ENCODE assay signal across 22 cellular contexts in genomic region chrX:13103111-13103913, GRCh38. TPM values are rescaled to one million over a fixed set of nuclear protein-coding genes. Genes with fewer than 3 reads are reported as not detected.
DNase-seq lines count a peak whose midpoint lies in the region; ATAC-seq, FAIRE-seq and TF ChIP-seq lines count a peak whose summit lies in the region.
"Had no signal": no experiment of that assay in that cellular context is flagged by ENCODE, and none has a peak within 500 bp of the region (broad histone marks: within the 10 kb centered on the region; RNA-seq: fewer than 3 reads in every experiment).

No MANE protein-coding gene starts in this region.

- no peaks in the 10 kb centered on the region for H3K36me3 Mint-ChIP-seq in astrocyte (ENCODE audit: low read depth, unreplicated experiment)
- H3K36me3 Mint-ChIP-seq: stimulated activated effector memory CD8-positive, alpha-beta T cell treated with anti-CD3 and anti-CD28 coated beads, Interleukin-12 subunit alpha, Interleukin-12 subunit beta, amount 100 ng/mL, for 72 hours had no signal

- H3K27me3 ChIP-seq in heart left ventricle (peaks cover 0 to 2% (median 0%) of the 10 kb centered on the region in 9 donors), astrocyte (ENCODE audit: insufficient read depth, low read length) (no peaks in the 10 kb centered on the region), foreskin keratinocyte (no peaks in the 10 kb centered on the region), tibial artery (no peaks in the 10 kb centered on the region)
- H3K27me3 ChIP-seq: SJCRH30 had no signal

- no peaks in the 10 kb centered on the region for H3K79me2 ChIP-seq in astrocyte (ENCODE audit: insufficient read depth, low read length)

- intact Hi-C loops in heart left ventricle (cut with DNase I) (loop anchor here in 3 of 10 donors (5.0 to 10.0 kb wide), 5 partner anchors 59 to 381 kb away; partner anchors contain the start of gene TMSB4X (in 2 of the 3)), left cardiac atrium (cut with DNase I) (no loop called here), tibial artery (cut with DNase I; ENCODE audit: low total_unique reads) (no loop called here)

- DNase-seq in heart left ventricle (no peak), left cardiac atrium (no peak), astrocyte (ENCODE audit: low read depth) (no peak), foreskin keratinocyte (no peak), tibial artery (no peak), SK-N-DZ (ENCODE audit: low spot score) (no peak), NOMO-1 treated with dmso at 0.1 percent for 144 hours (lab: John Stamatoyannopoulos, UW; ENCODE audit: unreplicated experiment) (no peak)
- DNase-seq: activated CD4-positive, CD25-positive, alpha-beta regulatory T cell; C1 segment of cervical spinal cord; caudate nucleus; effector CD8-positive, alpha-beta T cell; NCI-H2081; NCI-H524; nucleus accumbens; SJCRH30; stimulated activated CD4-positive, alpha-beta T cell treated with anti-CD3 and anti-CD28 coated beads, Interleukin-15, amount 100 ng/mL, for 24 hours had no signal

- H3K36me3 ChIP-seq in heart left ventricle (no peaks in the 10 kb centered on the region), astrocyte (ENCODE audit: insufficient read depth, low read length) (no peaks in the 10 kb centered on the region), tibial artery (no peaks in the 10 kb centered on the region)
- H3K36me3 ChIP-seq: SJCRH30 had no signal

- H3K27me3 Mint-ChIP-seq in astrocyte (ENCODE audit: low read depth, unreplicated experiment) = no peaks in the 10 kb centered on the region

- H3K4me3 Mint-ChIP-seq in astrocyte (ENCODE audit: unreplicated experiment) = no peak overlapping the region
- H3K4me3 Mint-ChIP-seq: stimulated activated effector memory CD8-positive, alpha-beta T cell treated with anti-CD3 and anti-CD28 coated beads, Interleukin-12 subunit alpha, Interleukin-12 subunit beta, amount 100 ng/mL, for 72 hours had no signal

- peaks cover 30% of the 10 kb centered on the region for H3K4me1 Mint-ChIP-seq in astrocyte (ENCODE audit: low read depth, unreplicated experiment)

- H3K4me3 ChIP-seq in heart left ventricle (no peak overlapping the region), astrocyte (ENCODE audit: insufficient read depth, low read depth, low read length) (no peak overlapping the region), tibial artery (no peak overlapping the region)
- H3K4me3 ChIP-seq: SJCRH30 had no signal

- no peaks in the 10 kb centered on the region for H4K20me1 ChIP-seq in astrocyte (ENCODE audit: insufficient read depth, low read length)

- TF ChIP-seq POLR2A in heart left ventricle (IDR thresholded peaks at IDR 0.05) = no peak

- no peak overlapping the region for H3K27ac Mint-ChIP-seq in astrocyte (ENCODE audit: unreplicated experiment)
- H3K27ac Mint-ChIP-seq: activated T-helper 1 cell treated with anti-CD3 and anti-CD28 coated beads, Interleukin-12 subunit alpha, Interleukin-12 subunit beta, Interleukin-2, Interleukin-4 antibody, amounts not matched to agents 30 ng/mL and 10 ng/mL and 1 ng/mL, durations not matched to agents 14 hours and 24 hours and 36 hours; stimulated activated effector memory CD8-positive, alpha-beta T cell treated with anti-CD3 and anti-CD28 coated beads, Interleukin-12 subunit alpha, Interleukin-12 subunit beta, amount 100 ng/mL, for 72 hours had no signal

- peak overlapping the region in 10 of 12 donors; percentile 38 to 85 (median 66) for H3K27ac ChIP-seq in heart left ventricle
- H3K27ac ChIP-seq in astrocyte (ENCODE audit: low read depth, low read length) = no peak overlapping the region
- peak overlapping the region; percentile 92 for H3K27ac ChIP-seq in foreskin keratinocyte
- H3K27ac ChIP-seq in tibial artery = peak overlapping the region; percentile 63 to 68
- H3K27ac ChIP-seq: SJCRH30 had no signal

- no peaks in the 10 kb centered on the region for H3K9me3 ChIP-seq in heart left ventricle
- no peaks in the 10 kb centered on the region for H3K9me3 ChIP-seq in astrocyte (ENCODE audit: insufficient read depth, low read depth, low read length)
- no peaks in the 10 kb centered on the region for H3K9me3 ChIP-seq in tibial artery
- H3K9me3 ChIP-seq: SJCRH30 had no signal

- 74 to 91% (median 83%) methylated on average over 7 of the region's 7 CpGs for WGBS in heart left ventricle, 4 donors

- H3K9me3 Mint-ChIP-seq in astrocyte (ENCODE audit: unreplicated experiment) = no peaks in the 10 kb centered on the region
- H3K9me3 Mint-ChIP-seq: activated T-helper 1 cell treated with anti-CD3 and anti-CD28 coated beads, Interleukin-12 subunit alpha, Interleukin-12 subunit beta, Interleukin-2, Interleukin-4 antibody, amounts not matched to agents 30 ng/mL and 10 ng/mL and 1 ng/mL, durations not matched to agents 14 hours and 24 hours and 36 hours; stimulated activated effector memory CD8-positive, alpha-beta T cell treated with anti-CD3 and anti-CD28 coated beads, Interleukin-12 subunit alpha, Interleukin-12 subunit beta, amount 100 ng/mL, for 72 hours had no signal

- H3K4me1 ChIP-seq in heart left ventricle (peaks cover 0 to 48% (median 16%) of the 10 kb centered on the region in 12 donors), astrocyte (ENCODE audit: insufficient read depth, low read length) (peaks cover 20% of the 10 kb centered on the region), foreskin keratinocyte (peaks cover 25% of the 10 kb centered on the region), tibial artery (peaks cover 0 to 46% (median 7%) of the 10 kb centered on the region in 4 donors)
- H3K4me1 ChIP-seq: SJCRH30 had no signal

- no peak for ATAC-seq in heart left ventricle
- no peak for ATAC-seq in left cardiac atrium
- ATAC-seq in foreskin keratinocyte = no peak
- no peak for ATAC-seq in HG02938 (IDR thresholded peaks at IDR 0.05; ENCODE audit: unreplicated experiment)
- ATAC-seq: stimulated activated effector memory CD8-positive, alpha-beta T cell treated with anti-CD3 and anti-CD28 coated beads, Interleukin-12 subunit alpha, Interleukin-12 subunit beta, amount 100 ng/mL, for 72 hours had no signal

- H3K4me2 ChIP-seq in astrocyte (ENCODE audit: low read length) = no peak overlapping the region

- TF ChIP-seq CTCF in heart left ventricle (IDR thresholded peaks at IDR 0.05) = no peak
- no peak for TF ChIP-seq CTCF in astrocyte (IDR thresholded peaks at IDR 0.05; ENCODE audit: insufficient read depth, low read depth, low read length)
- no peak for TF ChIP-seq CTCF in foreskin keratinocyte (conservative IDR thresholded peaks at IDR 0.05)
- no peak for TF ChIP-seq CTCF in tibial artery (IDR thresholded peaks at IDR 0.05)

- FAIRE-seq in astrocyte (lab: Jason Lieb, UNC) = peak; percentile 94

- H3K9ac ChIP-seq in astrocyte (ENCODE audit: low read length) = peak overlapping the region; percentile 1

- H2AFZ ChIP-seq in astrocyte (ENCODE audit: low read depth, low read length) = no peak overlapping the region

RNA-seq across cellular contexts. Expression of gene FAM9C, which starts 58.9 kb away (rescaled TPM):
- total RNA-seq in heart left ventricle (1 to 10 TPM in 1 of 9 donors, under 1 TPM in 5, not detected in 3; 0.20 to 2.6 (median 0.34) TPM), left cardiac atrium (not detected), astrocyte (0.16 TPM in 1 of 2 replicates, not detected in the other), foreskin keratinocyte (not detected in 2 replicates)
- polyA plus RNA-seq in heart left ventricle (not detected), foreskin keratinocyte (not detected in 2 replicates)
- polyA plus RNA-seq in SK-N-DZ (2014; cell fraction: cytosol; rRNA removed) = not detected in 2 replicates
- not detected in 2 replicates for polyA plus RNA-seq in SK-N-DZ (2014; cell fraction: nucleus; rRNA removed)
- total RNA-seq: A172; activated CD8-positive, alpha-beta memory T cell treated with anti-CD3 and anti-CD28 coated beads for 36 hours; H4 had no signal
